8 cellular contexts compared by ENCODE assay signal in genomic region chr11:116927163-116927772, GRCh38.
A peak's percentile ranks its signal among the peaks of the same experiment; 100 is the strongest.
DNase-seq lines count a peak whose midpoint lies in the region; ATAC-seq, FAIRE-seq and TF ChIP-seq lines count a peak whose summit lies in the region.

No MANE protein-coding gene starts in this region.

- no peaks in the 10 kb centered on the region for H3K27me3 Mint-ChIP-seq in activated CD4-positive, alpha-beta memory T cell treated with anti-CD3 and anti-CD28 coated beads, Interleukin-2, amount 10 ng/mL, durations not matched to agents 7 days and 5 days

- H3K4me3 Mint-ChIP-seq in activated CD4-positive, alpha-beta memory T cell treated with anti-CD3 and anti-CD28 coated beads, Interleukin-2, amount 10 ng/mL, durations not matched to agents 7 days and 5 days = peak overlapping the region; percentile 36

- H3K9me3 ChIP-seq in left ventricle myocardium inferior (replicated peaks) (no peaks in the 10 kb centered on the region), right atrium auricular region (no peaks in the 10 kb centered on the region), gastroesophageal sphincter (no peaks in the 10 kb centered on the region), upper lobe of right lung (no peaks in the 10 kb centered on the region), kidney (ENCODE audit: control insufficient read depth in 1 of 2, low read length in 2 of 2) (no peaks in the 10 kb centered on the region)

- peaks cover 80% of the 10 kb centered on the region for H3K4me1 Mint-ChIP-seq in activated CD4-positive, alpha-beta memory T cell treated with anti-CD3 and anti-CD28 coated beads, Interleukin-2, amount 10 ng/mL, durations not matched to agents 7 days and 5 days

- no peaks in the 10 kb centered on the region for H3K27me3 ChIP-seq in left ventricle myocardium inferior (ENCODE audit: low read depth)
- no peaks in the 10 kb centered on the region for H3K27me3 ChIP-seq in right atrium auricular region
- H3K27me3 ChIP-seq in gastroesophageal sphincter = no peaks in the 10 kb centered on the region
- H3K27me3 ChIP-seq in upper lobe of right lung = no peaks in the 10 kb centered on the region

- H3K9me3 Mint-ChIP-seq in activated CD4-positive, alpha-beta memory T cell treated with anti-CD3 and anti-CD28 coated beads, Interleukin-2, amount 10 ng/mL, durations not matched to agents 7 days and 5 days = no peaks in the 10 kb centered on the region

- H3K9ac ChIP-seq in kidney (ENCODE audit: low read length in 2 of 2) = no peak overlapping the region

- POLR2A ChIA-PET in activated CD4-positive, alpha-beta memory T cell treated with anti-CD3 and anti-CD28 coated beads, Interleukin-2, amount 10 ng/mL, durations not matched to agents 7 days and 5 days (lab: Charles Lee) = interaction anchor here (0.6 to 0.8 kb wide), 2 partner anchors 10 to 173 kb away, joined by 3 read pairs; no protein-coding TSS in a partner anchor

- H3K4me3 ChIP-seq in left ventricle myocardium inferior (no peak overlapping the region), right atrium auricular region (no peak overlapping the region), gastroesophageal sphincter (no peak overlapping the region), upper lobe of right lung (no peak overlapping the region), kidney (ENCODE audit: low read length in 2 of 2) (no peak overlapping the region)

- no peak for TF ChIP-seq POLR2A in gastroesophageal sphincter (IDR thresholded peaks at IDR 0.05)

- CTCF ChIA-PET in activated CD4-positive, alpha-beta memory T cell treated with anti-CD3 and anti-CD28 coated beads, Interleukin-2, amount 10 ng/mL, durations not matched to agents 7 days and 5 days (lab: Charles Lee) = interaction anchor here (0.5 to 2.1 kb wide), 8 partner anchors 25 to 191 kb away, joined by 3 to 13 read pairs (median 3); partner anchors contain the start of gene SIK3

- TF ChIP-seq CTCF in left ventricle myocardium inferior (IDR thresholded peaks at IDR 0.05; ENCODE audit: borderline replicate concordance) (peak; percentile 45), right atrium auricular region (IDR thresholded peaks at IDR 0.05) (peak in 1 of 2 donors; percentile 42), gastroesophageal sphincter (IDR thresholded peaks at IDR 0.05) (peak in 3 of 4 experiments; percentile 34 to 58 (median 43)), upper lobe of right lung (IDR thresholded peaks at IDR 0.05) (peak; percentile 30), kidney (IDR thresholded peaks at IDR 0.05; ENCODE audit: borderline replicate concordance, extremely low read depth, insufficient read depth) (no peak)

- peaks cover 59% of the 10 kb centered on the region for H3K4me1 ChIP-seq in left ventricle myocardium inferior
- peaks cover 0 to 53% of the 10 kb centered on the region in 2 donors for H3K4me1 ChIP-seq in right atrium auricular region
- H3K4me1 ChIP-seq in gastroesophageal sphincter = peaks cover 13 to 54% (median 19%) of the 10 kb centered on the region in 3 donors
- H3K4me1 ChIP-seq in upper lobe of right lung = peaks cover 23% of the 10 kb centered on the region
- peaks cover 8 to 12% of the 10 kb centered on the region in 2 donors for H3K4me1 ChIP-seq in kidney (ENCODE audit: control insufficient read depth in 1 of 2, insufficient read depth in 1 of 2, low read depth in 1 of 2, low read length in 2 of 2)

- no peak for TF ChIP-seq EP300 in gastroesophageal sphincter (IDR thresholded peaks at IDR 0.05)

- H3K36me3 ChIP-seq in left ventricle myocardium inferior (peaks cover 11% of the 10 kb centered on the region), right atrium auricular region (peaks cover 6% of the 10 kb centered on the region), gastroesophageal sphincter (peaks cover 0 to 26% of the 10 kb centered on the region in 2 donors), upper lobe of right lung (peaks cover 27% of the 10 kb centered on the region), kidney (ENCODE audit: control insufficient read depth in 1 of 2, insufficient read depth in 2 of 2, low read length in 2 of 2) (peaks cover 0 to 11% of the 10 kb centered on the region in 2 donors)

- ATAC-seq in gastroesophageal sphincter = no peak
- ATAC-seq in upper lobe of right lung = no peak

- intact Hi-C loops in left ventricle myocardium inferior (cut with micrococcal nuclease) (no loop called here), upper lobe of right lung (cut with DNase I) (no loop called here), kidney (cut with DNase I) (no loop called here)

- no peak overlapping the region for H3K27ac ChIP-seq in left ventricle myocardium inferior (replicated peaks)
- no peak overlapping the region for H3K27ac ChIP-seq in right atrium auricular region
- no peak overlapping the region for H3K27ac ChIP-seq in gastroesophageal sphincter
- peak overlapping the region; percentile 7 for H3K27ac ChIP-seq in upper lobe of right lung
- no peak overlapping the region for H3K27ac ChIP-seq in kidney (ENCODE audit: low read depth in 2 of 2, low read length in 2 of 2)

- WGBS in gastroesophageal sphincter (ENCODE audit: low coverage in 1 of 2), 2 donors = 54 to 66% methylated on average over 5 to 6 of the region's 6 CpGs

- DNase-seq in left ventricle myocardium inferior (no peak), right atrium auricular region (ENCODE audit: low spot score) (no peak), upper lobe of right lung (no peak), NCI-H2029 (lab: John Stamatoyannopoulos, UW) (no peak), kidney (no peak), NCI-H187 treated with DMSO at 0.1 percent for 48 hours (lab: John Stamatoyannopoulos, UW) (no peak)
- DNase-seq in activated CD4-positive, alpha-beta memory T cell treated with anti-CD3 and anti-CD28 coated beads, Interleukin-2, amount 10 ng/mL, durations not matched to agents 7 days and 5 days = peak; percentile 61

- no peak for FAIRE-seq in kidney (lab: Jason Lieb, UNC)

- peak overlapping the region; percentile 86 for H3K27ac Mint-ChIP-seq in activated CD4-positive, alpha-beta memory T cell treated with anti-CD3 and anti-CD28 coated beads, Interleukin-2, amount 10 ng/mL, durations not matched to agents 7 days and 5 days

- H3K36me3 Mint-ChIP-seq in activated CD4-positive, alpha-beta memory T cell treated with anti-CD3 and anti-CD28 coated beads, Interleukin-2, amount 10 ng/mL, durations not matched to agents 7 days and 5 days (ENCODE audit: low read depth) = peaks cover 34% of the 10 kb centered on the region
